ENCODE assay signal across 8 cellular contexts in the genomic region with DNA sequence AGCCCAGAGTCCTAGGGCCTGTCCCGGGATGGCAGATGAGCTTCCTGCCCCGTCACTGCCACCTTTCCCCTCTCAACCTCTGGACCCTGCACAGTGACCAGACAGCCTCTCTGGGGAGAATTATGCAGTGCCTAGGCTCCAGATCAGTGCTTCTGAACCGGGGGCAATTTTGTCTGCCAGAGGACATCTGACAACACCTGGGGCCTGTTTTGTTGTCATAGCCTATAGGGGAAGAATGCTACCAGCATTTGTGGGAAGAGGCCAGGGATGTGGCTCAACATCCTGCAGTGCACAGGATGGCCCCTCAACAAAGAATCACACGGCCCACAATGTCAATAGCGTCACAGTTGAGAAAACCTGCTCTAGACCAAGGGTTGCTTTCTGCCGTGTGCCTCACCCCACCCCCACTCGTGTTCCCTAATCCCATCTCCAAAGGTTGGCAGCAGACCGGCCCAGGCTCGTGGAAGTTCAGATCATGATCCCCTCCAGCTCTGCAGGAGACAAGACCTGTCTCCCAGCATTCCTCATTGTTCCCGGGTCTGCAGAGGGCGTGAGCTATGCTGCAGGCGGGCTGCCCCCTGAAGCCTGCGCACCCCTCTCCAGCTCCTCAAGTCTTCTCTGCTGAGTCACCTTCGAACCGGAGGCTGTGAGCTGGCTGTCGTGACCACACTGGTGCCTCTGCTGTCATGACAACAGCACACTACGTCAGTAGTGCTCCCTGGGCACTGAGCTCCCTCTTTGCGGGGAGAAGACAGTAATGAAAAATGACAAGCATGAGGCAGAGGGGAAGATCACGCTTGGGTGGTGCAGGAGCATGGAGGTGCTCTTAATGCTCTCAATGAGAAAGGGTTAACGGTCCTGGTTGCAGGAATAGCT. TPM values are rescaled to one million over a fixed set of nuclear protein-coding genes. Genes with fewer than 3 reads are reported as not detected.
A peak's percentile ranks its signal among the peaks of the same experiment; 100 is the strongest.
DNase-seq lines count a peak whose midpoint lies in the region; ATAC-seq and TF ChIP-seq lines count a peak whose summit lies in the region.

No MANE protein-coding gene starts in this region.

- H2AFZ ChIP-seq in osteoblast (ENCODE audit: low read length), result peak overlapping the region; percentile 6

- peaks cover 10 to 24% (median 21%) of the 10 kb centered on the region in 3 donors for H3K4me1 Mint-ChIP-seq in IgD-negative memory B cell
- H3K4me1 Mint-ChIP-seq in activated naive CD4-positive, alpha-beta T cell treated with anti-CD3 and anti-CD28 coated beads for 36 hours (ENCODE audit: low read depth), result peaks cover 29% of the 10 kb centered on the region

- peak overlapping the region; percentile 83 to 94 (median 90) for H3K4me3 Mint-ChIP-seq in IgD-negative memory B cell
- H3K4me3 Mint-ChIP-seq in activated naive CD4-positive, alpha-beta T cell treated with anti-CD3 and anti-CD28 coated beads for 36 hours, result peak overlapping the region; percentile 94

- H3K4me2 ChIP-seq in osteoblast (ENCODE audit: insufficient read depth, low read length), result peak overlapping the region; percentile 84

- TF ChIP-seq CTCF in osteoblast (IDR thresholded peaks at IDR 0.05; ENCODE audit: extremely low read depth, low read depth, low read length), result no peak
- TF ChIP-seq CTCF in thoracic aorta (IDR thresholded peaks at IDR 0.05), result no peak

- H3K36me3 ChIP-seq in SK-N-MC (ENCODE audit: insufficient read depth, low read length) (peaks cover 78% of the 10 kb centered on the region), osteoblast (ENCODE audit: insufficient read depth, low read length) (peaks cover 68% of the 10 kb centered on the region), thoracic aorta (peaks cover 49% of the 10 kb centered on the region)

- peak overlapping the region; percentile 96 for H3K27ac ChIP-seq in SK-N-MC
- H3K27ac ChIP-seq in osteoblast (ENCODE audit: low read depth, low read length), result peak overlapping the region; percentile 95
- H3K27ac ChIP-seq in thoracic aorta, result peak overlapping the region; percentile 96 to 97

- H3K4me1 ChIP-seq in osteoblast (ENCODE audit: insufficient read depth, low read length) (peaks cover 34% of the 10 kb centered on the region), thoracic aorta (ENCODE audit: control insufficient read depth in 1 of 2, low read depth in 2 of 2) (peaks cover 25 to 33% of the 10 kb centered on the region in 2 donors)

- H3K27me3 Mint-ChIP-seq in IgD-negative memory B cell, result no peaks in the 10 kb centered on the region
- H3K27me3 Mint-ChIP-seq in activated naive CD4-positive, alpha-beta T cell treated with anti-CD3 and anti-CD28 coated beads for 36 hours (ENCODE audit: low read depth), result no peaks in the 10 kb centered on the region

- H3K27me3 ChIP-seq in osteoblast (ENCODE audit: insufficient read depth, low read length) (no peaks in the 10 kb centered on the region), thoracic aorta (replicated peaks; ENCODE audit: insufficient read depth) (no peaks in the 10 kb centered on the region)

- H3K36me3 Mint-ChIP-seq in IgD-negative memory B cell, result no peaks in the 10 kb centered on the region
- peaks cover 75% of the 10 kb centered on the region for H3K36me3 Mint-ChIP-seq in activated naive CD4-positive, alpha-beta T cell treated with anti-CD3 and anti-CD28 coated beads for 36 hours (ENCODE audit: low read depth)

- no peaks in the 10 kb centered on the region for H3K9me3 Mint-ChIP-seq in IgD-negative memory B cell
- no peaks in the 10 kb centered on the region for H3K9me3 Mint-ChIP-seq in activated naive CD4-positive, alpha-beta T cell treated with anti-CD3 and anti-CD28 coated beads for 36 hours

- CTCF ChIA-PET in activated naive CD4-positive, alpha-beta T cell treated with anti-CD3 and anti-CD28 coated beads for 36 hours (lab: Charles Lee), result interaction anchor here (0.6 to 2.0 kb wide), 5 partner anchors 36 to 109 kb away, joined by 3 to 7 read pairs (median 6); no protein-coding TSS in a partner anchor

- DNase-seq in GDM1 (lab: John Stamatoyannopoulos, UW) (peak; percentile 91), SK-N-MC (ENCODE audit: low read depth, low spot score) (no peak), globus pallidus (ENCODE audit: low spot score) (peak; percentile 64), osteoblast (ENCODE audit: insufficient read length, low spot score, missing footprints) (peak; percentile 98), thoracic aorta (ENCODE audit: low spot score) (no peak)
- peak; percentile 94 for DNase-seq in activated naive CD4-positive, alpha-beta T cell treated with anti-CD3 and anti-CD28 coated beads for 36 hours

- ATAC-seq in thoracic aorta (ENCODE audit: insufficient number of reproducible peaks, low FRiP score, low read depth) (no peak), HG02884 (IDR thresholded peaks at IDR 0.05; ENCODE audit: unreplicated experiment) (no peak)

- H3K9ac ChIP-seq in SK-N-MC (ENCODE audit: insufficient read length), result peak overlapping the region; percentile 98

- H4K20me1 ChIP-seq in osteoblast (ENCODE audit: insufficient read depth, low read length), result peaks cover 27% of the 10 kb centered on the region

- peaks cover 29% of the 10 kb centered on the region for H3K79me2 ChIP-seq in osteoblast (ENCODE audit: insufficient read depth, low read length)

- peak overlapping the region; percentile 93 to 98 (median 97) for H3K27ac Mint-ChIP-seq in IgD-negative memory B cell
- H3K27ac Mint-ChIP-seq in activated naive CD4-positive, alpha-beta T cell treated with anti-CD3 and anti-CD28 coated beads for 36 hours, result peak overlapping the region; percentile 99

- H3K4me3 ChIP-seq in SK-N-MC, result peak overlapping the region; percentile 97
- peak overlapping the region; percentile 95 for H3K4me3 ChIP-seq in osteoblast (ENCODE audit: insufficient read depth, low read length)
- peak overlapping the region; percentile 93 for H3K4me3 ChIP-seq in thoracic aorta

- intact Hi-C loops in activated naive CD4-positive, alpha-beta T cell treated with anti-CD3 and anti-CD28 coated beads for 36 hours (cut with micrococcal nuclease), result loop anchor here (1.0 to 5.0 kb wide), 5 partner anchors 36 to 420 kb away; partner anchors contain the start of genes CHD4, NOP2, PTPN6 and TAPBPL

- H3K9me3 ChIP-seq in SK-N-MC (ENCODE audit: low read depth, low read length) (no peaks in the 10 kb centered on the region), osteoblast (ENCODE audit: low read depth, low read length) (no peaks in the 10 kb centered on the region), thoracic aorta (no peaks in the 10 kb centered on the region)

RNA-seq across cellular contexts. Expression of gene GAPDH, which starts 2.0 kb away (rescaled TPM):
- 1,479 TPM for polyA plus RNA-seq in IgD-negative memory B cell
- total RNA-seq in activated naive CD4-positive, alpha-beta T cell treated with anti-CD3 and anti-CD28 coated beads for 36 hours, result 1,000 to 10,000 TPM; 6,537 to 6,787 TPM
- total RNA-seq in osteoblast, result 4,846 and 5,173 TPM in 2 replicates
- total RNA-seq in thoracic aorta, result 1,000 to 10,000 TPM; 1,700 to 2,744 TPM

RNA-seq across cellular contexts. Expression of gene IFFO1, which starts 23.6 kb away (rescaled TPM):
- polyA plus RNA-seq in IgD-negative memory B cell, result 12.3 TPM
- 1 to 10 TPM; 8.0 to 9.0 TPM for total RNA-seq in activated naive CD4-positive, alpha-beta T cell treated with anti-CD3 and anti-CD28 coated beads for 36 hours
- total RNA-seq in osteoblast (12.7 and 13.4 TPM in 2 replicates), thoracic aorta (10 to 100 TPM; 36.2 to 68.6 TPM)

RNA-seq across cellular contexts. Expression of gene NOP2, which starts 35.8 kb away (rescaled TPM):
- polyA plus RNA-seq in IgD-negative memory B cell, result 24.9 TPM
- 10 to 100 TPM; 61.3 to 62.9 TPM for total RNA-seq in activated naive CD4-positive, alpha-beta T cell treated with anti-CD3 and anti-CD28 coated beads for 36 hours
- 18.3 and 21.4 TPM in 2 replicates for total RNA-seq in osteoblast
- 10 to 100 TPM; 41.2 to 83.0 TPM for total RNA-seq in thoracic aorta

RNA-seq across cellular contexts. Expression of gene NCAPD2, which starts 38.4 kb away (rescaled TPM):
- 21.1 TPM for polyA plus RNA-seq in IgD-negative memory B cell
- total RNA-seq in activated naive CD4-positive, alpha-beta T cell treated with anti-CD3 and anti-CD28 coated beads for 36 hours, result 100 to 1,000 TPM; 252 to 261 TPM
- total RNA-seq in osteoblast (19.4 and 21.0 TPM in 2 replicates), thoracic aorta (10 to 100 TPM; 19.9 to 26.7 TPM)

RNA-seq across cellular contexts. Expression of gene MRPL51, which starts 39.2 kb away (rescaled TPM):
- polyA plus RNA-seq in IgD-negative memory B cell, result 165 TPM
- 100 to 1,000 TPM; 273 to 278 TPM for total RNA-seq in activated naive CD4-positive, alpha-beta T cell treated with anti-CD3 and anti-CD28 coated beads for 36 hours
- total RNA-seq in osteoblast, result 58.3 and 68.8 TPM in 2 replicates
- total RNA-seq in thoracic aorta, result 10 to 100 TPM; 40.6 to 51.7 TPM

Comparison
In these comparisons a context has a peak if more than half of its experiments do, and no peak if none do; other contexts are left out.
1. DNase-seq: peak in GDM1 (single experiment), activated naive CD4-positive, alpha-beta T cell treated with anti-CD3 and anti-CD28 coated beads for 36 hours (single experiment), globus pallidus (single experiment) and osteoblast (single experiment); none in SK-N-MC (single experiment) and thoracic aorta (single experiment).
2. Peak in every context shown above with its lines, with median percentiles within 50 percentile points of each other: H3K27ac ChIP-seq and H3K4me3 ChIP-seq.